In genomic region chr2:88690591-88691338, GRCh38 we compare ENCODE assay signal across 8 cellular contexts. TPM values are rescaled to one million over a fixed set of nuclear protein-coding genes. Genes with fewer than 3 reads are reported as not detected.
DNase-seq lines count a peak whose midpoint lies in the region; ATAC-seq and TF ChIP-seq lines count a peak whose summit lies in the region.

No MANE protein-coding gene starts in this region.

- no peaks in the 10 kb centered on the region for H3K9me3 Mint-ChIP-seq in immature natural killer cell

- peak in 4 of 6 experiments; percentile 9 to 22 (median 18) for TF ChIP-seq CTCF in adrenal gland (IDR thresholded peaks at IDR 0.05)

- H3K27me3 ChIP-seq in adrenal gland, result no peaks in the 10 kb centered on the region

- peaks cover 36 to 45% of the 10 kb centered on the region in 2 donors for H3K4me1 Mint-ChIP-seq in immature natural killer cell

- DNase-seq in NCI-H1105 treated with DMSO at 0.1 percent for 48 hours (lab: John Stamatoyannopoulos, UW) (peak; percentile 19), NCI-H1105 (lab: John Stamatoyannopoulos, UW) (no peak), RPMI7951 (ENCODE audit: low read depth) (peak; percentile 22), adrenal gland (peak in 5 of 7 donors; percentile 35 to 69 (median 42)), immature natural killer cell (no peak), NCI-H128 (lab: John Stamatoyannopoulos, UW; ENCODE audit: unreplicated experiment) (no peak)
- peak; percentile 58 to 65 for DNase-seq in stimulated activated CD4-positive, alpha-beta T cell treated with anti-CD3 and anti-CD28 coated beads, Interleukin-2, amount 100 ng/mL, for 24 hours

- H3K9me3 ChIP-seq in adrenal gland (replicated peaks in 1 of 3), result no peaks in the 10 kb centered on the region

- peak overlapping the region; percentile 23 to 89 (median 72) for H3K27ac ChIP-seq in adrenal gland

- H3K4me3 Mint-ChIP-seq in immature natural killer cell, result peak overlapping the region; percentile 92 to 98 (median 96)

- peaks cover 5 to 28% of the 10 kb centered on the region in 2 donors for H3K4me1 ChIP-seq in adrenal gland (replicated peaks in 1 of 2)

- H3K36me3 Mint-ChIP-seq in immature natural killer cell, result no peaks in the 10 kb centered on the region

- H3K27me3 Mint-ChIP-seq in immature natural killer cell (ENCODE audit: low read depth in 3 of 3), result peaks cover 2 to 3% (median 2%) of the 10 kb centered on the region in 3 donors

- no peaks in the 10 kb centered on the region for H3K36me3 ChIP-seq in adrenal gland (replicated peaks in 1 of 2)

- intact Hi-C loops in adrenal gland (cut with DNase I), result no loop called here

- peak overlapping the region; percentile 90 to 96 (median 95) for H3K27ac Mint-ChIP-seq in immature natural killer cell

- H3K4me3 ChIP-seq in adrenal gland, result peak overlapping the region; percentile 4 to 88 (median 71)

- ATAC-seq in HG02840 (IDR thresholded peaks at IDR 0.05; ENCODE audit: low FRiP score, unreplicated experiment), result peak; percentile 14

- TF ChIP-seq POLR2A in adrenal gland (IDR thresholded peaks at IDR 0.05), result no peak

- WGBS in adrenal gland, 4 donors, result 37 to 51% (median 40%) methylated on average over 15 to 20 of the region's 20 CpGs

RNA-seq across cellular contexts. Expression of gene RPIA, which starts 0.7 kb away (rescaled TPM):
- total RNA-seq in RPMI7951 (2014; rRNA removed; shearing (Covaris generic)), result 6.8 and 10.3 TPM in 2 replicates
- 10 to 100 TPM in 4 of 8 donors, 1 to 10 TPM in 4; 1.9 to 16.9 (median 9.1) TPM for total RNA-seq in adrenal gland
- polyA plus RNA-seq in adrenal gland, result 10 to 100 TPM; 11.4 to 15.4 (median 11.5) TPM
- 10 to 100 TPM; 32.5 to 48.9 (median 46.2) TPM for polyA plus RNA-seq in immature natural killer cell

Comparison
In these comparisons a context has a peak if more than half of its experiments do, and no peak if none do; other contexts are left out.
1. DNase-seq: peak in NCI-H1105 treated with DMSO at 0.1 percent for 48 hours (single experiment), RPMI7951 (single experiment), adrenal gland (5 of 7) and stimulated activated CD4-positive, alpha-beta T cell treated with anti-CD3 and anti-CD28 coated beads, Interleukin-2, amount 100 ng/mL, for 24 hours (2 of 2); none in NCI-H1105 (single experiment), immature natural killer cell (0 of 3) and NCI-H128 (single experiment).